Comparison of ENCODE assay signal across 20 cellular contexts in the genomic region with DNA sequence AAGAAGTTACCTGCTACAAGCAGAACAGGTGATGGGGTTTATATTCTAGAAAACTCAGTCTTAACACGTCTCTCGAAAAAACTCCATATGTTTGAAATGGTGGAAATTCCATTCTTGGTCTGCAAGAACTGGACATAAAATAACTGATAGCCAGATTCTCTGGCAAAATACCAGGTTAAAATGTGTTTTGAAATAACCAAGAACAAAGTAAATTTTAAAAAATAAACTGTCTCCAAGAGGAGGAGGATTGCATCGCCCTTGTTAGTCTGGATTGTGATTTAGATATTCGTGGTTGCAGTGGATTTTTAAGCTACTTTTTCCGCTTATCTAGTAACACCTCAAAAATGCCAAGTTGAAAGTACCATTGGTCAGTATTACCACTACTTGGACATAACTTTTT. TPM values are rescaled to one million over a fixed set of nuclear protein-coding genes. Genes with fewer than 3 reads are reported as not detected.
DNase-seq lines count a peak whose midpoint lies in the region; ATAC-seq, FAIRE-seq and TF ChIP-seq lines count a peak whose summit lies in the region.
"Had no signal": no experiment of that assay in that cellular context is flagged by ENCODE, and none has a peak within 500 bp of the region (broad histone marks: within the 10 kb centered on the region; RNA-seq: fewer than 3 reads in every experiment).

No MANE protein-coding gene starts in this region.

- intact Hi-C loops in ovary (cut with DNase I), result no loop called here

- H3K9me3 ChIP-seq in astrocyte (ENCODE audit: insufficient read depth, low read depth, low read length) (no peaks in the 10 kb centered on the region), fibroblast of lung (ENCODE audit: control insufficient read depth, insufficient read depth, low read depth, low read length) (no peaks in the 10 kb centered on the region), ovary (no peaks in the 10 kb centered on the region)
- H3K9me3 ChIP-seq: BLaER1 treated with 17β-estradiol and CSF1 and Interleukin-3, amounts not matched to agents 10 nM and 100 nM had no signal

- H3K36me3 ChIP-seq in astrocyte (ENCODE audit: insufficient read depth, low read length) (peaks cover 3% of the 10 kb centered on the region), fibroblast of lung (ENCODE audit: control insufficient read depth, insufficient read depth, low read length) (no peaks in the 10 kb centered on the region), ovary (no peaks in the 10 kb centered on the region)

- H3K27me3 Mint-ChIP-seq in T-helper 2 cell treated with Interferon-gamma antibody and Interleukin-4, amounts not matched to agents 5 μg/mL and 100 μg/mL, for 36 hours (ENCODE audit: low read depth), result no peaks in the 10 kb centered on the region
- no peaks in the 10 kb centered on the region for H3K27me3 Mint-ChIP-seq in astrocyte (ENCODE audit: low read depth, unreplicated experiment)

- H3K27ac Mint-ChIP-seq in T-helper 2 cell treated with Interferon-gamma antibody and Interleukin-4, amounts not matched to agents 5 μg/mL and 100 μg/mL, for 36 hours, result peak overlapping the region; percentile 32
- no peak overlapping the region for H3K27ac Mint-ChIP-seq in astrocyte (ENCODE audit: unreplicated experiment)

- H3K36me3 Mint-ChIP-seq in T-helper 2 cell treated with Interferon-gamma antibody and Interleukin-4, amounts not matched to agents 5 μg/mL and 100 μg/mL, for 36 hours (ENCODE audit: low read depth), result peaks cover 47% of the 10 kb centered on the region
- H3K36me3 Mint-ChIP-seq in astrocyte (ENCODE audit: low read depth, unreplicated experiment), result peaks cover 2% of the 10 kb centered on the region

- ATAC-seq in HG03521 (IDR thresholded peaks at IDR 0.05; ENCODE audit: unreplicated experiment), result no peak
- ATAC-seq: Panc1 had no signal

- no peak for TF ChIP-seq POLR2A in ovary (IDR thresholded peaks at IDR 0.05)

- DNase-seq in T-helper 2 cell treated with Interferon-gamma antibody and Interleukin-4, amounts not matched to agents 5 μg/mL and 100 μg/mL, for 36 hours (ENCODE audit: low spot score), result no peak
- DNase-seq in T-helper 2 cell (no peak), astrocyte (ENCODE audit: low read depth) (peak; percentile 18), fibroblast of lung (ENCODE audit: low read depth in 2 of 2) (peak; percentile 37 to 64), ovary (no peak), C1 segment of cervical spinal cord (lab: John Stamatoyannopoulos, UW) (no peak)
- DNase-seq in activated naive CD4-positive, alpha-beta T cell treated with anti-CD3 and anti-CD28 coated beads, Interleukin-2, amount 50 U/mL, for 16 hours, result no peak
- DNase-seq: DND-41, GDM1, Kasumi-1, MM.1S, NCI-H1092 treated with DMSO at 0.1 percent for 48 hours, NCI-H2081 treated with DMSO at 0.1 percent for 48 hours, NCI-H2227 treated with DMSO at 0.1 percent for 48 hours, NCI-H524 had no signal

- no peak overlapping the region for H3K4me3 Mint-ChIP-seq in T-helper 2 cell treated with Interferon-gamma antibody and Interleukin-4, amounts not matched to agents 5 μg/mL and 100 μg/mL, for 36 hours
- H3K4me3 Mint-ChIP-seq in astrocyte (ENCODE audit: unreplicated experiment), result no peak overlapping the region

- no peaks in the 10 kb centered on the region for H3K27me3 ChIP-seq in astrocyte (ENCODE audit: insufficient read depth, low read length)
- H3K27me3 ChIP-seq in fibroblast of lung (ENCODE audit: control insufficient read depth, insufficient read depth, low read length), result no peaks in the 10 kb centered on the region
- no peaks in the 10 kb centered on the region for H3K27me3 ChIP-seq in ovary
- H3K27me3 ChIP-seq: BLaER1 treated with 17β-estradiol and CSF1 and Interleukin-3, amounts not matched to agents 10 nM and 100 nM had no signal

- 30 to 35% (median 33%) methylated on average over 5 of the region's 5 CpGs for WGBS in ovary, 3 donors

- H3K9ac ChIP-seq in astrocyte (ENCODE audit: low read length) (no peak overlapping the region), fibroblast of lung (ENCODE audit: insufficient read depth, low read length) (no peak overlapping the region)
- H3K9ac ChIP-seq: BLaER1 treated with 17β-estradiol and CSF1 and Interleukin-3, amounts not matched to agents 10 nM and 100 nM had no signal

- H3K4me1 ChIP-seq in astrocyte (ENCODE audit: insufficient read depth, low read length), result peaks cover 10% of the 10 kb centered on the region
- no peaks in the 10 kb centered on the region for H3K4me1 ChIP-seq in fibroblast of lung (ENCODE audit: control insufficient read depth, extremely low read depth, insufficient read depth, low read length)
- no peaks in the 10 kb centered on the region for H3K4me1 ChIP-seq in ovary (ENCODE audit: insufficient read depth)

- FAIRE-seq in astrocyte (lab: Jason Lieb, UNC), result no peak
- FAIRE-seq: GM12891 had no signal

- H3K4me2 ChIP-seq in astrocyte (ENCODE audit: low read length), result no peak overlapping the region
- no peak overlapping the region for H3K4me2 ChIP-seq in fibroblast of lung (ENCODE audit: extremely low read depth, insufficient read depth, low read length)
- H3K4me2 ChIP-seq: BLaER1 treated with 17β-estradiol and CSF1 and Interleukin-3, amounts not matched to agents 10 nM and 100 nM had no signal

- H3K27ac ChIP-seq in astrocyte (ENCODE audit: low read depth, low read length) (no peak overlapping the region), fibroblast of lung (ENCODE audit: insufficient read depth, low read length) (no peak overlapping the region), ovary (no peak overlapping the region)
- H3K27ac ChIP-seq: 22Rv1; BLaER1 treated with 17β-estradiol and CSF1 and Interleukin-3, amounts not matched to agents 10 nM and 100 nM had no signal

- peaks cover 8% of the 10 kb centered on the region for H3K4me1 Mint-ChIP-seq in T-helper 2 cell treated with Interferon-gamma antibody and Interleukin-4, amounts not matched to agents 5 μg/mL and 100 μg/mL, for 36 hours (ENCODE audit: low read depth)
- H3K4me1 Mint-ChIP-seq in astrocyte (ENCODE audit: low read depth, unreplicated experiment), result peaks cover 12% of the 10 kb centered on the region

- H3K9me3 Mint-ChIP-seq in T-helper 2 cell treated with Interferon-gamma antibody and Interleukin-4, amounts not matched to agents 5 μg/mL and 100 μg/mL, for 36 hours, result no peaks in the 10 kb centered on the region
- H3K9me3 Mint-ChIP-seq in astrocyte (ENCODE audit: unreplicated experiment), result no peaks in the 10 kb centered on the region

- no peaks in the 10 kb centered on the region for H4K20me1 ChIP-seq in astrocyte (ENCODE audit: insufficient read depth, low read length)
- no peaks in the 10 kb centered on the region for H4K20me1 ChIP-seq in fibroblast of lung (ENCODE audit: control insufficient read depth, extremely low read depth, insufficient read depth, low read length)
- H4K20me1 ChIP-seq: BLaER1 treated with 17β-estradiol and CSF1 and Interleukin-3, amounts not matched to agents 10 nM and 100 nM had no signal

- H2AFZ ChIP-seq in astrocyte (ENCODE audit: low read depth, low read length), result no peak overlapping the region
- no peak overlapping the region for H2AFZ ChIP-seq in fibroblast of lung (ENCODE audit: low read length)

- H3K4me3 ChIP-seq in astrocyte (ENCODE audit: insufficient read depth, low read depth, low read length) (no peak overlapping the region), fibroblast of lung (replicated peaks in 1 of 4; ENCODE audit: control extremely low read depth in 1 of 4, insufficient read depth in 1 of 4, low read depth in 3 of 4, low read length in 4 of 4) (no peak overlapping the region), ovary (no peak overlapping the region)
- H3K4me3 ChIP-seq: BLaER1 treated with 17β-estradiol and CSF1 and Interleukin-3, amounts not matched to agents 10 nM and 100 nM had no signal

- TF ChIP-seq CTCF in astrocyte (IDR thresholded peaks at IDR 0.05; ENCODE audit: insufficient read depth, low read depth, low read length), result no peak
- TF ChIP-seq CTCF in fibroblast of lung (conservative IDR thresholded peaks at IDR 0.05 in 1 of 2, IDR thresholded peaks at IDR 0.05 in 1 of 2; ENCODE audit: low read depth in 1 of 2, low read length in 2 of 2), result no peak
- no peak for TF ChIP-seq CTCF in ovary (IDR thresholded peaks at IDR 0.05)

- no peaks in the 10 kb centered on the region for H3K79me2 ChIP-seq in astrocyte (ENCODE audit: insufficient read depth, low read length)
- no peaks in the 10 kb centered on the region for H3K79me2 ChIP-seq in fibroblast of lung (ENCODE audit: control insufficient read depth, insufficient read depth, low read length)

- TF ChIP-seq EP300 in ovary (IDR thresholded peaks at IDR 0.05), result no peak

RNA-seq across cellular contexts. Expression of gene CENPU, which starts 40.8 kb away (rescaled TPM):
- 3.0 and 6.0 TPM in 2 replicates for total RNA-seq in astrocyte
- 1.8 and 6.4 TPM in 2 replicates for total RNA-seq in fibroblast of lung
- polyA plus RNA-seq in fibroblast of lung, result 15.5 and 26.9 TPM in 2 replicates
- 10.2 and 20.0 TPM in 2 replicates for polyA plus RNA-seq in fibroblast of lung (2012)
- polyA minus RNA-seq in fibroblast of lung (ENCODE audit: low replicate concordance), result 2.6 TPM in 1 of 2 replicates, not detected in the other
- 1 to 10 TPM in 2 of 7 donors, under 1 TPM in 5; 0.34 to 3.4 (median 0.82) TPM for total RNA-seq in ovary
- polyA plus RNA-seq in ovary, result 1 to 10 TPM; 2.4 to 2.8 TPM

RNA-seq across cellular contexts. Expression of gene PRIMPOL, which starts 43.5 kb away (rescaled TPM):
- total RNA-seq in astrocyte (6.5 and 7.8 TPM in 2 replicates), fibroblast of lung (19.3 and 22.3 TPM in 2 replicates), ovary (10 to 100 TPM; 16.7 to 29.2 (median 18.6) TPM)
- polyA plus RNA-seq in fibroblast of lung (11.5 and 15.1 TPM in 2 replicates), ovary (10 to 100 TPM; 14.1 to 14.4 TPM)
- polyA plus RNA-seq in fibroblast of lung (2012), result 7.9 and 8.1 TPM in 2 replicates
- polyA minus RNA-seq in fibroblast of lung (ENCODE audit: low replicate concordance), result 0.59 TPM in 1 of 2 replicates, not detected in the other

RNA-seq across cellular contexts. Expression of gene CASP3, which starts 43.8 kb away (rescaled TPM):
- 40.0 and 44.8 TPM in 2 replicates for total RNA-seq in astrocyte
- total RNA-seq in fibroblast of lung, result 26.4 and 28.2 TPM in 2 replicates
- polyA plus RNA-seq in fibroblast of lung, result 34.2 and 41.1 TPM in 2 replicates
- polyA plus RNA-seq in fibroblast of lung (2012), result 23.6 and 27.7 TPM in 2 replicates
- 6.9 and 10.4 TPM in 2 replicates for polyA minus RNA-seq in fibroblast of lung (ENCODE audit: low replicate concordance)
- total RNA-seq in ovary, result 10 to 100 TPM; 10.2 to 14.0 (median 11.7) TPM
- 10 to 100 TPM in 1 of 2 donors, 1 to 10 TPM in 1; 8.9 to 13.6 TPM for polyA plus RNA-seq in ovary

Comparison
In these comparisons a context has a peak if more than half of its experiments do, and no peak if none do; other contexts are left out.
1. DNase-seq: peak in astrocyte (single experiment) and fibroblast of lung (2 of 2); none in T-helper 2 cell treated with Interferon-gamma antibody and Interleukin-4, amounts not matched to agents 5 μg/mL and 100 μg/mL, for 36 hours (single experiment), T-helper 2 cell (0 of 5), ovary (0 of 5), C1 segment of cervical spinal cord (0 of 14) and activated naive CD4-positive, alpha-beta T cell treated with anti-CD3 and anti-CD28 coated beads, Interleukin-2, amount 50 U/mL, for 16 hours (single experiment).